ENCODE assay signal across 38 cellular contexts in genomic region chr12:48220701-48221100, GRCh38. TPM values are rescaled to one million over a fixed set of nuclear protein-coding genes. Genes with fewer than 3 reads are reported as not detected.
"Had no signal": no experiment of that assay in that cellular context is flagged by ENCODE, and none has a peak within 500 bp of the region (broad histone marks: within the 10 kb centered on the region; RNA-seq: fewer than 3 reads in every experiment).

No MANE protein-coding gene starts in this region.

- DNase-seq: Karpas-422, Kasumi-1, MG63, MM.1S, MV-4-11, NCI-H1048, NCI-H1092, NCI-H1092 treated with DMSO at 0.1 percent for 48 hours, NCI-H1105, NCI-H1105 treated with DMSO at 0.1 percent for 48 hours, NCI-H1417, NCI-H1417 treated with DMSO at 0.1 percent for 48 hours, NCI-H1436 treated with DMSO at 0.1 percent for 48 hours, NCI-H146, NCI-H1694, NCI-H1694 treated with DMSO at 0.1 percent for 48 hours, NCI-H187, NCI-H187 treated with DMSO at 0.1 percent for 48 hours, NCI-H1930, NCI-H2029, NCI-H2029 treated with DMSO at 0.1 percent for 48 hours, NCI-H2081, NCI-H2081 treated with DMSO at 0.1 percent for 48 hours, NCI-H2107, NCI-H2171, NCI-H2171 treated with DMSO at 0.1 percent for 48 hours, NCI-H2227 treated with DMSO at 0.1 percent for 48 hours, NCI-H226, NCI-H345, NCI-H446, NCI-H446 treated with DMSO at 0.1 percent for 48 hours, NCI-H510A, NCI-H510A treated with DMSO at 0.1 percent for 48 hours, NCI-H524 had no signal

RNA-seq across cellular contexts. Expression of gene OR10AD1, which starts 17.6 kb away (rescaled TPM):
- total RNA-seq: LHCN-M2, M059J, MCF 10A, NCI-H460 had no signal

RNA-seq across cellular contexts. Expression of gene CCDC184, which starts 37.3 kb away (rescaled TPM):
- total RNA-seq: MCF 10A had no signal
